14 cellular contexts compared by ENCODE assay signal in genomic region chr6:106746660-106747059, GRCh38.
DNase-seq lines count a peak whose midpoint lies in the region; ATAC-seq and TF ChIP-seq lines count a peak whose summit lies in the region.
"Had no signal": no experiment of that assay in that cellular context is flagged by ENCODE, and none has a peak within 500 bp of the region (broad histone marks: within the 10 kb centered on the region; RNA-seq: fewer than 3 reads in every experiment).

No MANE protein-coding gene starts in this region.

- 41% methylated on average over 3 of the region's 3 CpGs for WGBS in hepatocyte (ENCODE audit: low lambda C conversion rate, missing lambda C conversion rate)

- H3K79me2 ChIP-seq in ACC112 (ENCODE audit: control insufficient read depth, insufficient read depth, low read length, unreplicated experiment) (no peaks in the 10 kb centered on the region), hepatocyte (no peaks in the 10 kb centered on the region)

- no peaks in the 10 kb centered on the region for H3K36me3 Mint-ChIP-seq in activated naive CD8-positive, alpha-beta T cell treated with anti-CD3 and anti-CD28 coated beads, Interleukin-2, amount 50 U/mL, for 24 hours (ENCODE audit: low read depth)
- H3K36me3 Mint-ChIP-seq: stimulated activated effector memory CD8-positive, alpha-beta T cell treated with anti-CD3 and anti-CD28 coated beads, Interleukin-12 subunit alpha, Interleukin-12 subunit beta, amount 100 ng/mL, for 72 hours had no signal

- POLR2A ChIA-PET in RWPE1 (lab: Yijun Ruan, JAX; ENCODE audit: low non-redundant PET): no interaction called here

- H3K36me3 ChIP-seq in ACC112 (ENCODE audit: insufficient read depth, low read length) (no peaks in the 10 kb centered on the region), hepatocyte (replicated peaks; ENCODE audit: insufficient read depth, low read depth) (no peaks in the 10 kb centered on the region)
- H3K36me3 ChIP-seq: BLaER1 treated with 17β-estradiol and CSF1 and Interleukin-3, amounts not matched to agents 10 nM and 100 nM; SJSA1 had no signal

- peaks cover 24% of the 10 kb centered on the region for H3K27me3 ChIP-seq in ACC112 (ENCODE audit: insufficient read depth, low read length)
- no peaks in the 10 kb centered on the region for H3K27me3 ChIP-seq in hepatocyte
- H3K27me3 ChIP-seq: BLaER1 treated with 17β-estradiol and CSF1 and Interleukin-3, amounts not matched to agents 10 nM and 100 nM; SJSA1 had no signal

- H2AFZ ChIP-seq in ACC112 (ENCODE audit: low read length, unreplicated experiment) (no peak overlapping the region), hepatocyte (no peak overlapping the region)

- no peak overlapping the region for H3K27ac Mint-ChIP-seq in activated naive CD8-positive, alpha-beta T cell treated with anti-CD3 and anti-CD28 coated beads, Interleukin-2, amount 50 U/mL, for 24 hours
- H3K27ac Mint-ChIP-seq: activated CD8-positive, alpha-beta T cell treated with anti-CD3 and anti-CD28 coated beads, Interleukin-2, amount 10 ng/mL, durations not matched to agents 7 days and 5 days; stimulated activated effector memory CD8-positive, alpha-beta T cell treated with anti-CD3 and anti-CD28 coated beads, Interleukin-12 subunit alpha, Interleukin-12 subunit beta, amount 100 ng/mL, for 72 hours had no signal

- peaks cover 5% of the 10 kb centered on the region for H3K4me1 Mint-ChIP-seq in activated naive CD8-positive, alpha-beta T cell treated with anti-CD3 and anti-CD28 coated beads, Interleukin-2, amount 50 U/mL, for 24 hours
- H3K4me1 Mint-ChIP-seq: stimulated activated effector memory CD8-positive, alpha-beta T cell treated with anti-CD3 and anti-CD28 coated beads, Interleukin-12 subunit alpha, Interleukin-12 subunit beta, amount 100 ng/mL, for 72 hours had no signal

- in situ Hi-C loops in GM13976 (cut with MboI; ENCODE audit: low sequenced_read_pairs, unreplicated experiment): no loop called here

- H4K20me1 ChIP-seq in hepatocyte (ENCODE audit: insufficient read depth, poor library complexity, severe bottlenecking): no peaks in the 10 kb centered on the region
- H4K20me1 ChIP-seq: BLaER1 treated with 17β-estradiol and CSF1 and Interleukin-3, amounts not matched to agents 10 nM and 100 nM had no signal

- peaks cover 14% of the 10 kb centered on the region for H3K4me1 ChIP-seq in ACC112 (ENCODE audit: control insufficient read depth, insufficient read depth, low read length, unreplicated experiment)
- peaks cover 25% of the 10 kb centered on the region for H3K4me1 ChIP-seq in hepatocyte (ENCODE audit: insufficient read depth)

- H3K4me3 ChIP-seq in ACC112 (ENCODE audit: low read depth, low read length) (no peak overlapping the region), hepatocyte (no peak overlapping the region)
- H3K4me3 ChIP-seq: BLaER1 treated with 17β-estradiol and CSF1 and Interleukin-3, amounts not matched to agents 10 nM and 100 nM; SJSA1 had no signal

- no peak overlapping the region for H3K4me2 ChIP-seq in hepatocyte

- CTCF ChIA-PET in RWPE1 (lab: Yijun Ruan, JAX): interaction anchor here (0.7 kb wide), 1 partner anchor 229 kb away, joined by 3 read pairs; no protein-coding TSS in a partner anchor

- no peak for ATAC-seq in GM19023 (IDR thresholded peaks at IDR 0.05; ENCODE audit: unreplicated experiment)
- ATAC-seq in activated naive CD8-positive, alpha-beta T cell treated with anti-CD3 and anti-CD28 coated beads, Interleukin-2, amount 50 U/mL, for 24 hours: no peak
- ATAC-seq: activated CD8-positive, alpha-beta T cell treated with anti-CD3 and anti-CD28 coated beads, Interleukin-2, amount 10 ng/mL, durations not matched to agents 7 days and 5 days; stimulated activated effector memory CD8-positive, alpha-beta T cell treated with anti-CD3 and anti-CD28 coated beads, Interleukin-12 subunit alpha, Interleukin-12 subunit beta, amount 100 ng/mL, for 72 hours had no signal

- H3K9me3 Mint-ChIP-seq in activated naive CD8-positive, alpha-beta T cell treated with anti-CD3 and anti-CD28 coated beads, Interleukin-2, amount 50 U/mL, for 24 hours: no peaks in the 10 kb centered on the region
- H3K9me3 Mint-ChIP-seq: stimulated activated effector memory CD8-positive, alpha-beta T cell treated with anti-CD3 and anti-CD28 coated beads, Interleukin-12 subunit alpha, Interleukin-12 subunit beta, amount 100 ng/mL, for 72 hours had no signal

- H3K4me3 Mint-ChIP-seq in activated naive CD8-positive, alpha-beta T cell treated with anti-CD3 and anti-CD28 coated beads, Interleukin-2, amount 50 U/mL, for 24 hours: no peak overlapping the region
- H3K4me3 Mint-ChIP-seq: activated CD8-positive, alpha-beta T cell treated with anti-CD3 and anti-CD28 coated beads, Interleukin-2, amount 10 ng/mL, durations not matched to agents 7 days and 5 days; stimulated activated effector memory CD8-positive, alpha-beta T cell treated with anti-CD3 and anti-CD28 coated beads, Interleukin-12 subunit alpha, Interleukin-12 subunit beta, amount 100 ng/mL, for 72 hours had no signal

- no peak for TF ChIP-seq CTCF in RWPE1 (conservative IDR thresholded peaks at IDR 0.05; ENCODE audit: low read depth)
- no peak for TF ChIP-seq CTCF in hepatocyte (IDR thresholded peaks at IDR 0.05; ENCODE audit: poor library complexity)
- TF ChIP-seq CTCF in GM13976 (IDR thresholded peaks at IDR 0.05; ENCODE audit: borderline replicate concordance, control extremely low read depth, extremely low read depth, insufficient read depth, missing control alignments): no peak

- no peaks in the 10 kb centered on the region for H3K9me2 ChIP-seq in hepatocyte (replicated peaks; ENCODE audit: insufficient read depth)

- peaks cover 3% of the 10 kb centered on the region for H3K27me3 Mint-ChIP-seq in activated naive CD8-positive, alpha-beta T cell treated with anti-CD3 and anti-CD28 coated beads, Interleukin-2, amount 50 U/mL, for 24 hours

- H3K9me3 ChIP-seq in hepatocyte (ENCODE audit: low read depth): no peaks in the 10 kb centered on the region
- H3K9me3 ChIP-seq: SJSA1 had no signal

- DNase-seq in HS-5 (ENCODE audit: low read depth) (peak; percentile 84), RWPE1 (ENCODE audit: low spot score) (peak; percentile 85), hepatocyte (ENCODE audit: low spot score) (peak; percentile 60), GM13976 (ENCODE audit: low spot score) (no peak), GM19238 (ENCODE audit: insufficient read length, low spot score) (no peak)
- no peak for DNase-seq in activated naive CD8-positive, alpha-beta T cell treated with anti-CD3 and anti-CD28 coated beads, Interleukin-2, amount 50 U/mL, for 24 hours
- DNase-seq: activated CD8-positive, alpha-beta T cell treated with anti-CD3 and anti-CD28 coated beads, Interleukin-2, amount 10 ng/mL, durations not matched to agents 7 days and 5 days; central memory CD4-positive, alpha-beta T cell; KG1 had no signal

- H3K27ac ChIP-seq in ACC112 (ENCODE audit: low read depth, low read length): peak overlapping the region; percentile 79
- H3K27ac ChIP-seq in RWPE1: no peak overlapping the region
- H3K27ac ChIP-seq in hepatocyte: peak overlapping the region; percentile 67
- H3K27ac ChIP-seq: BLaER1 treated with 17β-estradiol and CSF1 and Interleukin-3, amounts not matched to agents 10 nM and 100 nM; SJSA1 had no signal

Comparison
In these comparisons a context has a peak if more than half of its experiments do, and no peak if none do; other contexts are left out.
1. DNase-seq: peak in HS-5 (single experiment), RWPE1 (single experiment) and hepatocyte (single experiment); none in GM13976 (single experiment), GM19238 (single experiment) and activated naive CD8-positive, alpha-beta T cell treated with anti-CD3 and anti-CD28 coated beads, Interleukin-2, amount 50 U/mL, for 24 hours (single experiment).